ENCODE assay signal across 18 cellular contexts in genomic region chr22:25829237-25829636, GRCh38.
DNase-seq lines count a peak whose midpoint lies in the region; ATAC-seq and TF ChIP-seq lines count a peak whose summit lies in the region.
"Had no signal": no experiment of that assay in that cellular context is flagged by ENCODE, and none has a peak within 500 bp of the region (broad histone marks: within the 10 kb centered on the region; RNA-seq: fewer than 3 reads in every experiment).

No MANE protein-coding gene starts in this region.

- no peaks in the 10 kb centered on the region for H3K79me2 ChIP-seq in mammary epithelial cell (ENCODE audit: insufficient read depth, low read length)

- H3K27ac Mint-ChIP-seq in type B pancreatic cell, result peak overlapping the region; percentile 36
- H3K27ac Mint-ChIP-seq: CD8-positive, alpha-beta T cell; IgD-negative memory B cell had no signal

- no peaks in the 10 kb centered on the region for H3K9me3 Mint-ChIP-seq in type B pancreatic cell
- H3K9me3 Mint-ChIP-seq: CD8-positive, alpha-beta T cell; IgD-negative memory B cell had no signal

- H3K4me2 ChIP-seq in mammary epithelial cell (ENCODE audit: insufficient read depth, low read depth, low read length), result no peak overlapping the region
- H3K4me2 ChIP-seq: A549 had no signal

- WGBS in mammary epithelial cell (ENCODE audit: low coverage, missing lambda C conversion rate), result 6% methylated on average over 5 of the region's 5 CpGs

- H3K4me3 ChIP-seq in mammary epithelial cell (replicated peaks in 1 of 3; ENCODE audit: insufficient read depth in 1 of 3, low read depth in 2 of 3, low read length in 3 of 3), result no peak overlapping the region
- no peak overlapping the region for H3K4me3 ChIP-seq in lower lobe of right lung
- H3K4me3 ChIP-seq: A549, HAP-1 had no signal

- ATAC-seq in foreskin keratinocyte (peak; percentile 77), GM21447 (IDR thresholded peaks at IDR 0.05; ENCODE audit: unreplicated experiment) (no peak), lower lobe of right lung (no peak)
- ATAC-seq: A549; CD8-positive, alpha-beta T cell had no signal

- H3K9me3 ChIP-seq in mammary epithelial cell (replicated peaks; ENCODE audit: insufficient read depth, low read length), result no peaks in the 10 kb centered on the region
- H3K9me3 ChIP-seq in lower lobe of right lung, result no peaks in the 10 kb centered on the region
- H3K9me3 ChIP-seq: BE2C, Caco-2, HAP-1 had no signal

- H3K4me1 ChIP-seq in mammary epithelial cell (ENCODE audit: insufficient read depth, low read length) (peaks cover 5% of the 10 kb centered on the region), foreskin keratinocyte (no peaks in the 10 kb centered on the region), lower lobe of right lung (no peaks in the 10 kb centered on the region)
- H3K4me1 ChIP-seq: A549, BE2C, Caco-2, HAP-1 had no signal

- TF ChIP-seq CTCF in RWPE1 (conservative IDR thresholded peaks at IDR 0.05; ENCODE audit: low read depth) (no peak), mammary epithelial cell (conservative IDR thresholded peaks at IDR 0.05 in 1 of 2, IDR thresholded peaks at IDR 0.05 in 1 of 2; ENCODE audit: extremely low read depth in 1 of 2, insufficient read depth in 1 of 2, low read depth in 1 of 2, low read length in 2 of 2) (no peak), foreskin keratinocyte (conservative IDR thresholded peaks at IDR 0.05) (no peak), type B pancreatic cell (conservative IDR thresholded peaks at IDR 0.05) (no peak), GM13976 (IDR thresholded peaks at IDR 0.05; ENCODE audit: borderline replicate concordance, control extremely low read depth, extremely low read depth, insufficient read depth, missing control alignments) (no peak), lower lobe of right lung (IDR thresholded peaks at IDR 0.05) (no peak)

- peak; percentile 2 for DNase-seq in RWPE1 (ENCODE audit: low spot score)
- peak; percentile 91 for DNase-seq in mammary epithelial cell
- DNase-seq in foreskin keratinocyte, result peak; percentile 48 to 64
- no peak for DNase-seq in type B pancreatic cell (ENCODE audit: extremely low spot score, unreplicated experiment)
- no peak for DNase-seq in NCI-H2196 treated with DMSO at 0.1 percent for 48 hours (lab: John Stamatoyannopoulos, UW; ENCODE audit: unreplicated experiment)
- no peak for DNase-seq in GM13976 (ENCODE audit: low spot score)
- DNase-seq in lower lobe of right lung, result no peak
- DNase-seq: BE2C; Caco-2; CD8-positive, alpha-beta T cell; DND-41; GF-D8; GOT3 had no signal

- H3K27me3 Mint-ChIP-seq in type B pancreatic cell, result peaks cover 5% of the 10 kb centered on the region

- CTCF ChIA-PET in RWPE1 (lab: Yijun Ruan, JAX) (interaction anchor here (0.6 kb wide), 1 partner anchor 690 kb away, joined by 3 read pairs; no protein-coding TSS in a partner anchor), mammary epithelial cell (lab: Charles Lee; ENCODE audit: low non-redundant PET) (no interaction called here)

- H3K9ac ChIP-seq in mammary epithelial cell (ENCODE audit: insufficient read depth, low read length), result no peak overlapping the region

- H3K36me3 ChIP-seq in mammary epithelial cell (ENCODE audit: insufficient read depth, low read length) (no peaks in the 10 kb centered on the region), lower lobe of right lung (no peaks in the 10 kb centered on the region)
- H3K36me3 ChIP-seq: BE2C, HAP-1 had no signal

- in situ Hi-C loops in mammary epithelial cell (cut with MboI; ENCODE audit: low sequenced_read_pairs in 2 of 2) (no loop called here), GM13976 (cut with MboI; ENCODE audit: low sequenced_read_pairs, unreplicated experiment) (no loop called here)

- no TSS peak for BruUV-seq in mammary epithelial cell (replicated peaks; lab: Mats Ljungman, UMichigan)

- intact Hi-C loops in mammary epithelial cell (cut with micrococcal nuclease) (no loop called here), lower lobe of right lung (cut with DNase I) (no loop called here)

- no peaks in the 10 kb centered on the region for H4K20me1 ChIP-seq in mammary epithelial cell (ENCODE audit: insufficient read depth, low read length)

- dilution Hi-C loops in mammary epithelial cell (cut with HindIII; ENCODE audit: low sequenced_read_pairs), result loop anchor here (5.0 kb wide), 1 partner anchor 63 kb away; no protein-coding TSS in a partner anchor

- H3K4me3 Mint-ChIP-seq in type B pancreatic cell, result no peak overlapping the region
- H3K4me3 Mint-ChIP-seq: CD8-positive, alpha-beta T cell; IgD-negative memory B cell had no signal

- H2AFZ ChIP-seq in mammary epithelial cell (ENCODE audit: low read depth, low read length), result peak overlapping the region; percentile 86

- H3K27ac ChIP-seq in RWPE1 (no peak overlapping the region), mammary epithelial cell (ENCODE audit: insufficient read depth, low read depth, low read length) (peak overlapping the region; percentile 15), foreskin keratinocyte (peak overlapping the region; percentile 66), lower lobe of right lung (no peak overlapping the region)
- H3K27ac ChIP-seq: A549, C4-2B had no signal

- H3K36me3 Mint-ChIP-seq in type B pancreatic cell, result no peaks in the 10 kb centered on the region
- H3K36me3 Mint-ChIP-seq: CD8-positive, alpha-beta T cell; IgD-negative memory B cell had no signal

- POLR2A ChIA-PET in RWPE1 (lab: Yijun Ruan, JAX; ENCODE audit: low non-redundant PET), result no interaction called here

- no peaks in the 10 kb centered on the region for H3K4me1 Mint-ChIP-seq in type B pancreatic cell (ENCODE audit: unreplicated experiment)
- H3K4me1 Mint-ChIP-seq: IgD-negative memory B cell had no signal

- no peaks in the 10 kb centered on the region for H3K27me3 ChIP-seq in mammary epithelial cell (ENCODE audit: insufficient read depth, low read length)
- H3K27me3 ChIP-seq in foreskin keratinocyte, result no peaks in the 10 kb centered on the region
- peaks cover 5% of the 10 kb centered on the region for H3K27me3 ChIP-seq in lower lobe of right lung (ENCODE audit: low read depth)
- H3K27me3 ChIP-seq: BE2C had no signal

Comparison
In these comparisons a context has a peak if more than half of its experiments do, and no peak if none do; other contexts are left out.
1. DNase-seq: peak in RWPE1 (single experiment), mammary epithelial cell (single experiment) and foreskin keratinocyte (2 of 2); none in type B pancreatic cell (single experiment), NCI-H2196 treated with DMSO at 0.1 percent for 48 hours (single experiment), GM13976 (single experiment) and lower lobe of right lung (single experiment).
2. H3K27ac ChIP-seq: peak in mammary epithelial cell (single experiment) and foreskin keratinocyte (single experiment); none in RWPE1 (single experiment) and lower lobe of right lung (single experiment).